Comparison of ENCODE assay signal across 11 cellular contexts in genomic region chr19:2046046-2046907, GRCh38. TPM values are rescaled to one million over a fixed set of nuclear protein-coding genes. Genes with fewer than 3 reads are reported as not detected.
DNase-seq lines count a peak whose midpoint lies in the region; ATAC-seq, FAIRE-seq and TF ChIP-seq lines count a peak whose summit lies in the region.
"Had no signal": no experiment of that assay in that cellular context is flagged by ENCODE, and none has a peak within 500 bp of the region (broad histone marks: within the 10 kb centered on the region; RNA-seq: fewer than 3 reads in every experiment).

No MANE protein-coding gene starts in this region.

- H3K27me3 Mint-ChIP-seq in T-helper 17 cell = no peaks in the 10 kb centered on the region

- no peak for FAIRE-seq in HTR-8/SVneo (lab: Jason Lieb, UNC)

- DNase-seq in GM12865 (ENCODE audit: low read depth) (peak; percentile 29), T-helper 17 cell (no peak), stomach (no peak), HTR-8/SVneo (ENCODE audit: insufficient read length, low spot score) (no peak), GM10266 (ENCODE audit: extremely low spot score) (no peak), GF-D8 (lab: John Stamatoyannopoulos, UW) (no peak), NCI-H2196 treated with DMSO at 0.1 percent for 48 hours (lab: John Stamatoyannopoulos, UW; ENCODE audit: unreplicated experiment) (no peak)
- DNase-seq: activated T-cell treated with anti-CD3 and anti-CD28 coated beads for 4 hours, NCI-H446 had no signal

- no peak for TF ChIP-seq POLR2A in stomach (IDR thresholded peaks at IDR 0.05)

- no peak for TF ChIP-seq EP300 in stomach (IDR thresholded peaks at IDR 0.05)

- peak overlapping the region; percentile 3 for H3K9ac ChIP-seq in iPS-15b (ENCODE audit: low read depth, low read length)

- H3K27ac ChIP-seq in stomach = peak overlapping the region; percentile 71 to 100 (median 100)

- H3K4me1 ChIP-seq in iPS-15b (ENCODE audit: control insufficient read depth, insufficient read depth, low read length) = peaks cover 2% of the 10 kb centered on the region
- peaks cover 79 to 86% (median 83%) of the 10 kb centered on the region in 4 donors for H3K4me1 ChIP-seq in stomach

- no peak for TF ChIP-seq CTCF in GM12865 (IDR thresholded peaks at IDR 0.05; ENCODE audit: insufficient read depth, low read depth, low read length, missing control alignments)
- TF ChIP-seq CTCF in stomach (IDR thresholded peaks at IDR 0.05) = no peak
- no peak for TF ChIP-seq CTCF in GM10266 (IDR thresholded peaks at IDR 0.05; ENCODE audit: control insufficient read depth, insufficient read depth, low read depth, missing control alignments)

- H3K4me3 Mint-ChIP-seq in T-helper 17 cell = peak overlapping the region; percentile 60

- H3K27me3 ChIP-seq in iPS-15b (ENCODE audit: control insufficient read depth, insufficient read depth, low read length) = no peaks in the 10 kb centered on the region
- no peaks in the 10 kb centered on the region for H3K27me3 ChIP-seq in stomach
- H3K27me3 ChIP-seq: ascending aorta had no signal

- H3K4me3 ChIP-seq in GM12865 (ENCODE audit: low read depth, low read length) (peak overlapping the region; percentile 18), iPS-15b (ENCODE audit: low read depth, low read length) (no peak overlapping the region), stomach (peak overlapping the region in 2 of 4 donors; percentile 0 to 27)

- no peak overlapping the region for H3K27ac Mint-ChIP-seq in T-helper 17 cell

- H3K9me3 ChIP-seq in T-helper 17 cell (ENCODE audit: control insufficient read depth, low read length, poor library complexity, severe bottlenecking) = no peaks in the 10 kb centered on the region
- no peaks in the 10 kb centered on the region for H3K9me3 ChIP-seq in iPS-15b (ENCODE audit: control insufficient read depth, insufficient read depth, low read length)
- no peaks in the 10 kb centered on the region for H3K9me3 ChIP-seq in stomach
- H3K9me3 ChIP-seq: ascending aorta had no signal

- ATAC-seq in T-helper 17 cell = no peak

- intact Hi-C loops in stomach (cut with DNase I; ENCODE audit: low total_unique reads) = no loop called here

- H3K36me3 ChIP-seq in iPS-15b (ENCODE audit: control insufficient read depth, insufficient read depth, low read length) = peaks cover 57% of the 10 kb centered on the region
- H3K36me3 ChIP-seq in stomach = peaks cover 31 to 67% (median 63%) of the 10 kb centered on the region in 4 donors

- peaks cover 2% of the 10 kb centered on the region for H3K36me3 Mint-ChIP-seq in T-helper 17 cell (ENCODE audit: low read depth)

- WGBS in stomach, 5 donors = 76 to 88% (median 84%) methylated on average over 40 to 50 of the region's 50 CpGs

- H3K4me1 Mint-ChIP-seq in T-helper 17 cell = peaks cover 33% of the 10 kb centered on the region

RNA-seq across cellular contexts. Expression of gene MKNK2, which starts 4.8 kb away (rescaled TPM):
- 100 to 1,000 TPM; 256 to 288 TPM for total RNA-seq in T-helper 17 cell
- total RNA-seq in stomach = 100 to 1,000 TPM in 2 of 5 donors, 10 to 100 TPM in 3; 38.7 to 192 (median 83.9) TPM
- 100 to 1,000 TPM; 102 to 164 (median 130) TPM for polyA plus RNA-seq in stomach

RNA-seq across cellular contexts. Expression of gene BTBD2, which starts 30.8 kb away (rescaled TPM):
- 10 to 100 TPM; 53.4 to 64.6 TPM for total RNA-seq in T-helper 17 cell
- 10 to 100 TPM; 17.9 to 39.6 (median 33.3) TPM for total RNA-seq in stomach
- 10 to 100 TPM; 39.9 to 50.2 (median 40.9) TPM for polyA plus RNA-seq in stomach

RNA-seq across cellular contexts. Expression of gene MOB3A, which starts 49.8 kb away (rescaled TPM):
- 100 to 1,000 TPM; 108 to 162 TPM for total RNA-seq in T-helper 17 cell
- 100 to 1,000 TPM in 2 of 5 donors, 10 to 100 TPM in 2, 1 to 10 TPM in 1; 9.9 to 181 (median 41.4) TPM for total RNA-seq in stomach
- 10 to 100 TPM; 12.6 to 17.4 (median 14.1) TPM for polyA plus RNA-seq in stomach

RNA-seq across cellular contexts. Expression of gene IZUMO4, which starts 50.4 kb away (rescaled TPM):
- 10 to 100 TPM; 12.3 to 19.8 TPM for total RNA-seq in T-helper 17 cell
- total RNA-seq in stomach = 1 to 10 TPM in 2 of 5 donors, not detected in 3; 3.5 to 7.5 TPM
- 10 to 100 TPM in 1 of 3 donors, 1 to 10 TPM in 2; 8.1 to 22.3 (median 9.6) TPM for polyA plus RNA-seq in stomach
- total RNA-seq: ascending aorta had no signal
